20 cellular contexts compared by ENCODE assay signal in the genomic region with DNA sequence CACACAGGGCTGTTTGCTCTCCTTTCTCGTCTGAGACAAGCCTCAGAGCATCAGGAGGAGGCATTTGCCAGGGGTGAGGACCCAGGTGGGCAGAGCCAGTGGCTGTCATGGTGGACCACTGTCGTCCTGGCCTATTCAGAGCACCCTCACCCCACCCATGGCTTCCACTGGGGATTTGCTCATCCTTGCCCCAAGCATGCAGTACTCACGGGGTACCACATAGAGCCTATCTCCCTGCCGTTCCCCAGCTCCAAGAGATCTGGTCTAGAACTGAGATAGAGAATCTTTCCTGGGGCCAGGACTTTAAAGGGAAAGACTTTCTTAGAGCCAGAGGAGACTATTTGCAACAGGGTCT.
DNase-seq lines count a peak whose midpoint lies in the region; ATAC-seq, FAIRE-seq and TF ChIP-seq lines count a peak whose summit lies in the region.
"Had no signal": no experiment of that assay in that cellular context is flagged by ENCODE, and none has a peak within 500 bp of the region (broad histone marks: within the 10 kb centered on the region; RNA-seq: fewer than 3 reads in every experiment).

No MANE protein-coding gene starts in this region.

- H3K27me3 Mint-ChIP-seq in astrocyte (ENCODE audit: low read depth, unreplicated experiment) (peaks cover 4% of the 10 kb centered on the region), neural progenitor cell (ENCODE audit: insufficient read depth, low read depth) (no peaks in the 10 kb centered on the region)

- H4K20me1 ChIP-seq in astrocyte (ENCODE audit: insufficient read depth, low read length) (no peaks in the 10 kb centered on the region), neural progenitor cell (ENCODE audit: low read depth) (no peaks in the 10 kb centered on the region)

- TF ChIP-seq POLR2A in heart left ventricle (IDR thresholded peaks at IDR 0.05): no peak
- TF ChIP-seq POLR2A in uterus (IDR thresholded peaks at IDR 0.05): no peak

- no peaks in the 10 kb centered on the region for H3K9me3 ChIP-seq in astrocyte (ENCODE audit: insufficient read depth, low read depth, low read length)
- H3K9me3 ChIP-seq in heart left ventricle: no peaks in the 10 kb centered on the region
- no peaks in the 10 kb centered on the region for H3K9me3 ChIP-seq in neural progenitor cell (ENCODE audit: low read depth)
- no peaks in the 10 kb centered on the region for H3K9me3 ChIP-seq in uterus
- H3K9me3 ChIP-seq: BE2C, HAP-1, MG63, Peyer's patch had no signal

- intact Hi-C loops in heart left ventricle (cut with DNase I): no loop called here
- intact Hi-C loops in uterus (cut with DNase I; ENCODE audit: low total_unique reads): no loop called here

- H3K36me3 ChIP-seq in astrocyte (ENCODE audit: insufficient read depth, low read length): no peaks in the 10 kb centered on the region
- no peaks in the 10 kb centered on the region for H3K36me3 ChIP-seq in heart left ventricle
- no peaks in the 10 kb centered on the region for H3K36me3 ChIP-seq in neural progenitor cell
- no peaks in the 10 kb centered on the region for H3K36me3 ChIP-seq in uterus
- H3K36me3 ChIP-seq: BE2C, HAP-1, MG63, Peyer's patch had no signal

- H3K4me1 Mint-ChIP-seq in astrocyte (ENCODE audit: low read depth, unreplicated experiment): peaks cover 4% of the 10 kb centered on the region
- no peaks in the 10 kb centered on the region for H3K4me1 Mint-ChIP-seq in neural progenitor cell

- H3K4me2 ChIP-seq in astrocyte (ENCODE audit: low read length): no peak overlapping the region
- H3K4me2 ChIP-seq in neural progenitor cell: no peak overlapping the region

- H3K79me2 ChIP-seq in astrocyte (ENCODE audit: insufficient read depth, low read length) (no peaks in the 10 kb centered on the region), neural progenitor cell (ENCODE audit: low read depth) (no peaks in the 10 kb centered on the region)

- H2AFZ ChIP-seq in astrocyte (ENCODE audit: low read depth, low read length): peak overlapping the region; percentile 17
- H2AFZ ChIP-seq in neural progenitor cell (replicated peaks): peak overlapping the region; percentile 22

- H3K9me3 Mint-ChIP-seq in astrocyte (ENCODE audit: unreplicated experiment) (no peaks in the 10 kb centered on the region), neural progenitor cell (no peaks in the 10 kb centered on the region)
- H3K9me3 Mint-ChIP-seq: CD8-positive, alpha-beta T cell had no signal

- H3K4me1 ChIP-seq in astrocyte (ENCODE audit: insufficient read depth, low read length) (no peaks in the 10 kb centered on the region), heart left ventricle (peaks cover 0 to 38% (median 17%) of the 10 kb centered on the region in 12 donors), neural progenitor cell (peaks cover 4% of the 10 kb centered on the region), uterus (peaks cover 0 to 14% of the 10 kb centered on the region in 2 donors)
- H3K4me1 ChIP-seq: BE2C, HAP-1, Peyer's patch had no signal

- ATAC-seq in heart left ventricle (peak; percentile 50 to 68 (median 56)), GM21786 (IDR thresholded peaks at IDR 0.05; ENCODE audit: unreplicated experiment) (no peak)
- ATAC-seq: CD8-positive, alpha-beta T cell had no signal

- H3F3A ChIP-seq in neural progenitor cell (ENCODE audit: low read depth): no peaks in the 10 kb centered on the region

- TF ChIP-seq CTCF in astrocyte (IDR thresholded peaks at IDR 0.05; ENCODE audit: insufficient read depth, low read depth, low read length): no peak
- no peak for TF ChIP-seq CTCF in heart left ventricle (IDR thresholded peaks at IDR 0.05)
- no peak for TF ChIP-seq CTCF in neural progenitor cell (IDR thresholded peaks at IDR 0.05)
- TF ChIP-seq CTCF in uterus (IDR thresholded peaks at IDR 0.05): no peak

- H3K4me3 Mint-ChIP-seq in astrocyte (ENCODE audit: unreplicated experiment): no peak overlapping the region
- H3K4me3 Mint-ChIP-seq in neural progenitor cell: no peak overlapping the region
- H3K4me3 Mint-ChIP-seq: CD8-positive, alpha-beta T cell had no signal

- H3K4me3 ChIP-seq in astrocyte (ENCODE audit: insufficient read depth, low read depth, low read length) (no peak overlapping the region), heart left ventricle (no peak overlapping the region), neural progenitor cell (no peak overlapping the region), uterus (no peak overlapping the region)
- H3K4me3 ChIP-seq: HAP-1, MG63, Peyer's patch had no signal

- DNase-seq in astrocyte (ENCODE audit: low read depth) (no peak), heart left ventricle (no peak), neural progenitor cell (ENCODE audit: low spot score) (no peak), uterus (no peak), NAMALWA (ENCODE audit: low spot score) (no peak)
- DNase-seq in stimulated activated naive CD4-positive, alpha-beta T cell treated with Interleukin-2 at 50 U/mL for 16 hours (lab: John Stamatoyannopoulos, UW): no peak
- DNase-seq: BE2C; CD8-positive, alpha-beta T cell; DND-41; GDM1; NCI-H1105 treated with DMSO at 0.1 percent for 48 hours; NCI-H187 treated with DMSO at 0.1 percent for 48 hours; NCI-H510A; NCI-H82; Peyer's patch; SIG-M5 had no signal

- H3K9ac ChIP-seq in astrocyte (ENCODE audit: low read length): no peak overlapping the region
- no peak overlapping the region for H3K9ac ChIP-seq in neural progenitor cell

- no peaks in the 10 kb centered on the region for H3K27me3 ChIP-seq in astrocyte (ENCODE audit: insufficient read depth, low read length)
- no peaks in the 10 kb centered on the region for H3K27me3 ChIP-seq in heart left ventricle
- no peaks in the 10 kb centered on the region for H3K27me3 ChIP-seq in neural progenitor cell
- H3K27me3 ChIP-seq in uterus: no peaks in the 10 kb centered on the region
- H3K27me3 ChIP-seq: BE2C, MG63, Peyer's patch had no signal

- H3K27ac Mint-ChIP-seq in astrocyte (ENCODE audit: unreplicated experiment) (no peak overlapping the region), neural progenitor cell (no peak overlapping the region)
- H3K27ac Mint-ChIP-seq: CD8-positive, alpha-beta T cell had no signal

- H3K36me3 Mint-ChIP-seq in astrocyte (ENCODE audit: low read depth, unreplicated experiment) (no peaks in the 10 kb centered on the region), neural progenitor cell (no peaks in the 10 kb centered on the region)
- H3K36me3 Mint-ChIP-seq: CD8-positive, alpha-beta T cell had no signal

- FAIRE-seq in astrocyte (lab: Jason Lieb, UNC): no peak
- FAIRE-seq: HepG2 had no signal

- 27 to 39% (median 30%) methylated on average over 4 of the region's 4 CpGs for WGBS in heart left ventricle, 4 donors

- H3K27ac ChIP-seq in astrocyte (ENCODE audit: low read depth, low read length): no peak overlapping the region
- peak overlapping the region; percentile 37 to 91 (median 80) for H3K27ac ChIP-seq in heart left ventricle
- no peak overlapping the region for H3K27ac ChIP-seq in neural progenitor cell
- H3K27ac ChIP-seq in uterus: peak overlapping the region; percentile 46 to 49
- H3K27ac ChIP-seq: Peyer's patch had no signal

Comparison
In these comparisons a context has a peak if more than half of its experiments do, and no peak if none do; other contexts are left out.
1. H3K27ac ChIP-seq: peak in heart left ventricle (12 of 12) and uterus (2 of 2); none in astrocyte (single experiment) and neural progenitor cell (single experiment).